Comparison of ENCODE assay signal across 15 cellular contexts in the genomic region with DNA sequence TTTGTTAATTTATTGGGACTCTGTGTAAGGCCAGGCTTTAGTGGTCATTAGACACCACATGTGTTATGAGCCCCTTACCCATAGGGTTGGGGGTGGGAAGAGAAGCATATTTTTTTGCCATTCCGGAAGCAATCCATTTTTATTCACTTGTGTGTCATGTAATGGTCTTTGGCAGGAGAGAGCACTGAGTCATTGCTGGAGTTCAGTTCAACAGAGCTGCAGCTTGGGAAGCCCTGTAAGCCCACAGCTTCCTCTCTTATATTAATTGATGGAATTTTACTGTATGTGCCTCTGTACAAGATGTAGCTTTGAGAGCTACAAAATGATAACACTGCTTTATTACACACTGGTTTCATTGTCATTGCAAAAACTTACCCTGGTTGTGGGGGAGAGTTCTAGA.
DNase-seq lines count a peak whose midpoint lies in the region; ATAC-seq and TF ChIP-seq lines count a peak whose summit lies in the region.
"Had no signal": no experiment of that assay in that cellular context is flagged by ENCODE, and none has a peak within 500 bp of the region (broad histone marks: within the 10 kb centered on the region; RNA-seq: fewer than 3 reads in every experiment).

No MANE protein-coding gene starts in this region.

- H3K4me1 ChIP-seq in ACC112 (ENCODE audit: control insufficient read depth, insufficient read depth, low read length, unreplicated experiment), result peaks cover 41% of the 10 kb centered on the region
- peaks cover 3 to 20% of the 10 kb centered on the region in 2 donors for H3K4me1 ChIP-seq in ascending aorta
- H3K4me1 ChIP-seq: neural progenitor cell, SJCRH30 had no signal

- POLR2A ChIA-PET in GM10248 (lab: Yijun Ruan, JAX), result no interaction called here

- peak; percentile 43 for DNase-seq in H4 (ENCODE audit: low spot score)
- DNase-seq in ascending aorta (ENCODE audit: low spot score in 2 of 2), result no peak
- DNase-seq in foreskin melanocyte, result peak; percentile 42
- no peak for DNase-seq in GM10248 (ENCODE audit: extremely low spot score)
- DNase-seq: activated CD8-positive, alpha-beta memory T cell treated with anti-CD3 and anti-CD28 coated beads, Interleukin-2, amount 50 U/mL, for 48 hours; C1 segment of cervical spinal cord; NCI-H1105 treated with DMSO at 0.1 percent for 48 hours; NCI-H524 treated with DMSO at 0.1 percent for 48 hours; SJCRH30 had no signal

- peak overlapping the region; percentile 54 for H2AFZ ChIP-seq in ACC112 (ENCODE audit: low read length, unreplicated experiment)
- H2AFZ ChIP-seq: neural progenitor cell had no signal

- ATAC-seq in HG02870 (IDR thresholded peaks at IDR 0.05; ENCODE audit: unreplicated experiment) (no peak), HG03025 (IDR thresholded peaks at IDR 0.05; ENCODE audit: low FRiP score, unreplicated experiment) (no peak), GM19467 (IDR thresholded peaks at IDR 0.05; ENCODE audit: unreplicated experiment) (no peak)

- H3K27ac ChIP-seq in ACC112 (ENCODE audit: low read depth, low read length) (peak overlapping the region; percentile 26), ascending aorta (peak overlapping the region; percentile 2 to 7)
- H3K27ac ChIP-seq: neural progenitor cell, SJCRH30, vagina had no signal

- H3K4me3 ChIP-seq in ACC112 (ENCODE audit: low read depth, low read length) (no peak overlapping the region), ascending aorta (no peak overlapping the region)
- H3K4me3 ChIP-seq: neural progenitor cell, SJCRH30, vagina had no signal

- H3K36me3 ChIP-seq in ACC112 (ENCODE audit: insufficient read depth, low read length), result no peaks in the 10 kb centered on the region
- H3K36me3 ChIP-seq in ascending aorta, result peaks cover 0 to 3% of the 10 kb centered on the region in 2 donors
- H3K36me3 ChIP-seq: neural progenitor cell, SJCRH30, vagina had no signal

- no peaks in the 10 kb centered on the region for H3K79me2 ChIP-seq in ACC112 (ENCODE audit: control insufficient read depth, insufficient read depth, low read length, unreplicated experiment)

- H3K9me3 ChIP-seq in ascending aorta, result no peaks in the 10 kb centered on the region
- H3K9me3 ChIP-seq: SJCRH30, vagina had no signal

- TF ChIP-seq CTCF in ascending aorta (IDR thresholded peaks at IDR 0.05) (no peak), GM10248 (IDR thresholded peaks at IDR 0.05; ENCODE audit: control extremely low read depth, extremely low read depth, low read depth, missing control alignments) (no peak)

- H3K27me3 ChIP-seq in ACC112 (ENCODE audit: insufficient read depth, low read length), result no peaks in the 10 kb centered on the region
- H3K27me3 ChIP-seq in ascending aorta, result no peaks in the 10 kb centered on the region
- H3K27me3 ChIP-seq: neural progenitor cell, SJCRH30, vagina had no signal

- intact Hi-C loops in ascending aorta (cut with DNase I), result no loop called here

- CTCF ChIA-PET in GM10248 (lab: Yijun Ruan, JAX), result interaction anchor here (1.0 kb wide), 1 partner anchor 39 kb away, joined by 3 read pairs; no protein-coding TSS in a partner anchor

Comparison
In these comparisons a context has a peak if more than half of its experiments do, and no peak if none do; other contexts are left out.
1. DNase-seq: peak in H4 (single experiment) and foreskin melanocyte (single experiment); none in ascending aorta (0 of 2) and GM10248 (single experiment).